ENCODE assay signal across 15 cellular contexts in genomic region chr14:72714871-72715214, GRCh38.
DNase-seq lines count a peak whose midpoint lies in the region; ATAC-seq and TF ChIP-seq lines count a peak whose summit lies in the region.
"Had no signal": no experiment of that assay in that cellular context is flagged by ENCODE, and none has a peak within 500 bp of the region (broad histone marks: within the 10 kb centered on the region; RNA-seq: fewer than 3 reads in every experiment).

No MANE protein-coding gene starts in this region.

- TF ChIP-seq CTCF in testis (IDR thresholded peaks at IDR 0.05) = no peak
- no peak for TF ChIP-seq CTCF in GM10266 (IDR thresholded peaks at IDR 0.05; ENCODE audit: control insufficient read depth, insufficient read depth, low read depth, missing control alignments)

- no peaks in the 10 kb centered on the region for H3K36me3 ChIP-seq in testis (ENCODE audit: low read depth, missing control alignments)

- peaks cover 20% of the 10 kb centered on the region for H3K4me1 ChIP-seq in testis

- no peaks in the 10 kb centered on the region for H3K27me3 Mint-ChIP-seq in activated naive CD8-positive, alpha-beta T cell
- H3K27me3 Mint-ChIP-seq in activated naive CD8-positive, alpha-beta T cell treated with anti-CD3 and anti-CD28 coated beads for 36 hours = no peaks in the 10 kb centered on the region
- no peaks in the 10 kb centered on the region for H3K27me3 Mint-ChIP-seq in central memory CD8-positive, alpha-beta T cell
- H3K27me3 Mint-ChIP-seq in memory B cell = no peaks in the 10 kb centered on the region

- intact Hi-C loops in testis (cut with DNase I; ENCODE audit: low total_unique reads) = no loop called here

- no peak for DNase-seq in activated naive CD8-positive, alpha-beta T cell treated with anti-CD3 and anti-CD28 coated beads for 36 hours
- DNase-seq in central memory CD8-positive, alpha-beta T cell (ENCODE audit: low spot score in 2 of 2) = no peak
- DNase-seq in memory B cell (ENCODE audit: low spot score in 2 of 2) (no peak), testis (no peak), GM10266 (ENCODE audit: extremely low spot score) (no peak), NAMALWA (ENCODE audit: low spot score) (no peak)
- DNase-seq: activated CD4-positive, alpha-beta T cell treated with anti-CD3 and anti-CD28 coated beads, Interleukin-2, amount 50 U/mL, for 4 hours; activated gamma-delta T cell treated with Interleukin-2 at 50 U/mL for 16 hours; Calu3; H9; NCI-H2029 treated with DMSO at 0.1 percent for 48 hours; RPMI8226; small intestine had no signal

- peaks cover 45% of the 10 kb centered on the region for H3K4me1 Mint-ChIP-seq in activated naive CD8-positive, alpha-beta T cell (ENCODE audit: low read depth)
- H3K4me1 Mint-ChIP-seq in activated naive CD8-positive, alpha-beta T cell treated with anti-CD3 and anti-CD28 coated beads for 36 hours = peaks cover 30% of the 10 kb centered on the region
- H3K4me1 Mint-ChIP-seq in central memory CD8-positive, alpha-beta T cell = peaks cover 50% of the 10 kb centered on the region
- peaks cover 54% of the 10 kb centered on the region for H3K4me1 Mint-ChIP-seq in memory B cell

- H3K27ac Mint-ChIP-seq in activated naive CD8-positive, alpha-beta T cell = no peak overlapping the region
- H3K27ac Mint-ChIP-seq in activated naive CD8-positive, alpha-beta T cell treated with anti-CD3 and anti-CD28 coated beads for 36 hours = no peak overlapping the region
- H3K27ac Mint-ChIP-seq in central memory CD8-positive, alpha-beta T cell (ENCODE audit: low read depth) = no peak overlapping the region
- H3K27ac Mint-ChIP-seq in memory B cell = no peak overlapping the region

- H3K36me3 Mint-ChIP-seq in activated naive CD8-positive, alpha-beta T cell = peaks cover 2% of the 10 kb centered on the region
- H3K36me3 Mint-ChIP-seq in activated naive CD8-positive, alpha-beta T cell treated with anti-CD3 and anti-CD28 coated beads for 36 hours = peaks cover 2% of the 10 kb centered on the region
- H3K36me3 Mint-ChIP-seq in central memory CD8-positive, alpha-beta T cell (ENCODE audit: insufficient read depth) = peaks cover 5% of the 10 kb centered on the region
- peaks cover 16% of the 10 kb centered on the region for H3K36me3 Mint-ChIP-seq in memory B cell

- no peaks in the 10 kb centered on the region for H3K9me3 Mint-ChIP-seq in activated naive CD8-positive, alpha-beta T cell (ENCODE audit: low read depth)
- no peaks in the 10 kb centered on the region for H3K9me3 Mint-ChIP-seq in activated naive CD8-positive, alpha-beta T cell treated with anti-CD3 and anti-CD28 coated beads for 36 hours
- no peaks in the 10 kb centered on the region for H3K9me3 Mint-ChIP-seq in central memory CD8-positive, alpha-beta T cell
- no peaks in the 10 kb centered on the region for H3K9me3 Mint-ChIP-seq in memory B cell
- H3K9me3 Mint-ChIP-seq: H9 had no signal

- no peaks in the 10 kb centered on the region for H3K27me3 ChIP-seq in testis

- WGBS in testis, 2 donors = 49 to 50% methylated on average over 8 of the region's 8 CpGs

- H3K4me3 Mint-ChIP-seq in activated naive CD8-positive, alpha-beta T cell = peak overlapping the region; percentile 72
- no peak overlapping the region for H3K4me3 Mint-ChIP-seq in activated naive CD8-positive, alpha-beta T cell treated with anti-CD3 and anti-CD28 coated beads for 36 hours
- peak overlapping the region; percentile 67 for H3K4me3 Mint-ChIP-seq in central memory CD8-positive, alpha-beta T cell
- peak overlapping the region; percentile 71 for H3K4me3 Mint-ChIP-seq in memory B cell
- H3K4me3 Mint-ChIP-seq: H9 had no signal

- peak overlapping the region; percentile 44 to 74 for H3K27ac ChIP-seq in testis

- TF ChIP-seq POLR2A in testis (IDR thresholded peaks at IDR 0.05) = no peak

- no peaks in the 10 kb centered on the region for H3K9me3 ChIP-seq in testis

- ATAC-seq in central memory CD8-positive, alpha-beta T cell (replicated peaks; ENCODE audit: extremely low read depth, poor library complexity, severe bottlenecking) = no peak
- ATAC-seq in memory B cell (ENCODE audit: low read depth) (no peak), HG02571 (IDR thresholded peaks at IDR 0.05; ENCODE audit: unreplicated experiment) (no peak)

- H3K4me3 ChIP-seq in testis = no peak overlapping the region
